In genomic region chr11:20501971-20502370, GRCh38 we compare ENCODE assay signal across 12 cellular contexts.
"Had no signal": no experiment of that assay in that cellular context is flagged by ENCODE, and none has a peak within 500 bp of the region (broad histone marks: within the 10 kb centered on the region; RNA-seq: fewer than 3 reads in every experiment).

No MANE protein-coding gene starts in this region.

- H3K27ac ChIP-seq: ascending aorta, cardiac muscle cell, gastroesophageal sphincter had no signal

- DNase-seq: activated CD4-positive, alpha-beta memory T cell treated with anti-CD3 and anti-CD28 coated beads, Interleukin-2, amount 10 ng/mL, durations not matched to agents 7 days and 5 days; activated CD8-positive, alpha-beta memory T cell treated with anti-CD3 and anti-CD28 coated beads, Interleukin-2, amount 50 U/mL, for 4 hours; activated naive CD4-positive, alpha-beta T cell; activated T-cell treated with anti-CD3 and anti-CD28 coated beads, Interleukin-2, amount 50 U/mL, for 72 hours; left ventricle myocardium superior; stimulated activated CD4-positive, alpha-beta T cell treated with anti-CD3 and anti-CD28 coated beads, Interleukin-4, amount 100 ng/mL, for 24 hours; T1000 had no signal

- ATAC-seq: gastroesophageal sphincter, left ventricle myocardium superior had no signal

- H3K4me1 ChIP-seq: ascending aorta, gastroesophageal sphincter had no signal

- FAIRE-seq: colon, keratinocyte had no signal

- H3K9me3 ChIP-seq: ascending aorta, gastroesophageal sphincter had no signal

- H3K4me3 ChIP-seq: ascending aorta, cardiac muscle cell, gastroesophageal sphincter had no signal
